8 cellular contexts compared by ENCODE assay signal in genomic region chr11:67996622-67997459, GRCh38. TPM values are rescaled to one million over a fixed set of nuclear protein-coding genes. Genes with fewer than 3 reads are reported as not detected.
A peak's percentile ranks its signal among the peaks of the same experiment; 100 is the strongest.
DNase-seq lines count a peak whose midpoint lies in the region; ATAC-seq and TF ChIP-seq lines count a peak whose summit lies in the region.

No MANE protein-coding gene starts in this region.

- no peaks in the 10 kb centered on the region for H4K20me1 ChIP-seq in OCI-LY7 (ENCODE audit: insufficient read depth, low read length)

- BruUV-seq in OCI-LY7 (replicated peaks; lab: Mats Ljungman, UMichigan): no TSS peak

- H3K4me3 ChIP-seq in OCI-LY7 (ENCODE audit: low read depth, low read length, poor library complexity, severe bottlenecking): peak overlapping the region; percentile 60

- POLR2A ChIA-PET in OCI-LY7 (lab: Charles Lee): interaction anchor here (1.2 kb wide), 1 partner anchor 13 kb away, joined by 4 read pairs; the partner anchor contains the start of gene ALDH3B1

- H2AFZ ChIP-seq in OCI-LY7 (ENCODE audit: low read length): no peak overlapping the region

- H3K9me3 ChIP-seq in OCI-LY7 (ENCODE audit: low read length): no peaks in the 10 kb centered on the region

- no peaks in the 10 kb centered on the region for H3K79me2 ChIP-seq in OCI-LY7 (ENCODE audit: insufficient read depth, low read depth, low read length)

- H3K27ac ChIP-seq in OCI-LY7 (ENCODE audit: low read depth, low read length, poor library complexity, severe bottlenecking): no peak overlapping the region

- TF ChIP-seq CTCF in OCI-LY7 (conservative IDR thresholded peaks at IDR 0.05; ENCODE audit: low read length): no peak

- no peaks in the 10 kb centered on the region for H3K9me2 ChIP-seq in OCI-LY7 (ENCODE audit: insufficient read depth, low read length)

- DNase-seq in H4 (ENCODE audit: low spot score): peak; percentile 11
- peak; percentile 89 for DNase-seq in OCI-LY7 (ENCODE audit: low spot score)
- DNase-seq in cerebellar cortex (ENCODE audit: low spot score): peak; percentile 67
- DNase-seq in mucosa of gallbladder (ENCODE audit: low spot score): peak; percentile 90
- DNase-seq in NCI-H510A treated with DMSO at 0.1 percent for 48 hours (lab: John Stamatoyannopoulos, UW): no peak
- no peak for DNase-seq in NCI-H510A (lab: John Stamatoyannopoulos, UW)
- no peak for DNase-seq in stimulated activated naive CD4-positive, alpha-beta T cell treated with Interleukin-2 at 50 U/mL for 16 hours (lab: John Stamatoyannopoulos, UW)

- H3K4me1 ChIP-seq in OCI-LY7 (ENCODE audit: insufficient read depth, low read length, poor library complexity, severe bottlenecking): peaks cover 42% of the 10 kb centered on the region

- H3K4me2 ChIP-seq in OCI-LY7 (ENCODE audit: low read length): peak overlapping the region; percentile 66

- ATAC-seq in GM21381 (IDR thresholded peaks at IDR 0.05; ENCODE audit: unreplicated experiment): no peak

- CTCF ChIA-PET in OCI-LY7 (lab: Charles Lee; ENCODE audit: unreplicated experiment): no interaction called here

- intact Hi-C loops in OCI-LY7 (cut with micrococcal nuclease; ENCODE audit: unreplicated experiment): loop anchor here (10.0 kb wide), 1 partner anchor 352 kb away; no protein-coding TSS in a partner anchor

- H3K36me3 ChIP-seq in OCI-LY7 (ENCODE audit: insufficient read depth, low read length): peaks cover 26% of the 10 kb centered on the region

RNA-seq across cellular contexts. Expression of gene UNC93B1, which starts 7.1 kb away (rescaled TPM):
- total RNA-seq in H4 (2014; rRNA removed; shearing (Covaris generic)): 28.0 and 28.7 TPM in 2 replicates
- 39.6 and 44.0 TPM in 2 replicates for total RNA-seq in OCI-LY7 (2014; rRNA removed; shearing (Covaris generic))
- total RNA-seq in OCI-LY7 (2022) (49.7 and 52.1 TPM in 2 replicates), mucosa of gallbladder (107 TPM)

RNA-seq across cellular contexts. Expression of gene ALDH3B1, which starts 13.3 kb away (rescaled TPM):
- 17.0 and 19.9 TPM in 2 replicates for total RNA-seq in H4 (2014; rRNA removed; shearing (Covaris generic))
- 0.50 TPM in 1 of 2 replicates, not detected in the other for total RNA-seq in OCI-LY7 (2014; rRNA removed; shearing (Covaris generic))
- total RNA-seq in OCI-LY7 (2022) (0.53 and 0.65 TPM in 2 replicates), mucosa of gallbladder (34.8 TPM)

RNA-seq across cellular contexts. Expression of gene NDUFS8, which starts 33.6 kb away (rescaled TPM):
- 138 and 167 TPM in 2 replicates for total RNA-seq in H4 (2014; rRNA removed; shearing (Covaris generic))
- total RNA-seq in OCI-LY7 (2014; rRNA removed; shearing (Covaris generic)): 152 and 173 TPM in 2 replicates
- 126 and 132 TPM in 2 replicates for total RNA-seq in OCI-LY7 (2022)
- 168 TPM for total RNA-seq in mucosa of gallbladder

RNA-seq across cellular contexts. Expression of gene TCIRG1, which starts 42.0 kb away (rescaled TPM):
- total RNA-seq in H4 (2014; rRNA removed; shearing (Covaris generic)): 12.5 and 13.1 TPM in 2 replicates
- 148 and 199 TPM in 2 replicates for total RNA-seq in OCI-LY7 (2014; rRNA removed; shearing (Covaris generic))
- total RNA-seq in OCI-LY7 (2022) (201 and 204 TPM in 2 replicates), mucosa of gallbladder (151 TPM)

Comparison
In these comparisons a context has a peak if more than half of its experiments do, and no peak if none do; other contexts are left out.
1. DNase-seq: peak in H4 (single experiment), OCI-LY7 (single experiment), cerebellar cortex (single experiment) and mucosa of gallbladder (single experiment); none in NCI-H510A treated with DMSO at 0.1 percent for 48 hours (single experiment), NCI-H510A (single experiment) and stimulated activated naive CD4-positive, alpha-beta T cell treated with Interleukin-2 at 50 U/mL for 16 hours (single experiment).
2. RNA of gene ALDH3B1, which starts 13.3 kb away (total RNA-seq): 34.8 TPM in mucosa of gallbladder (single experiment) and 17.0 to 19.9 TPM in H4; 0.50 to 0.65 TPM in OCI-LY7; every median in the first group is over 10 times any median in the second.